9 cellular contexts compared by ENCODE assay signal in genomic region chr3:187368765-187369450, GRCh38. TPM values are rescaled to one million over a fixed set of nuclear protein-coding genes. Genes with fewer than 3 reads are reported as not detected.
DNase-seq lines count a peak whose midpoint lies in the region; ATAC-seq and TF ChIP-seq lines count a peak whose summit lies in the region.
"Had no signal": no experiment of that assay in that cellular context is flagged by ENCODE, and none has a peak within 500 bp of the region (broad histone marks: within the 10 kb centered on the region; RNA-seq: fewer than 3 reads in every experiment).

No MANE protein-coding gene starts in this region.

- H3K4me1 ChIP-seq in heart left ventricle (peaks cover 0 to 26% (median 11%) of the 10 kb centered on the region in 12 donors), endodermal cell (ENCODE audit: control insufficient read depth, insufficient read depth, low read length) (peaks cover 9% of the 10 kb centered on the region)

- peak; percentile 26 for DNase-seq in Daoy (ENCODE audit: low read depth)
- DNase-seq in SKM-1 (lab: John Stamatoyannopoulos, UW; ENCODE audit: unreplicated experiment): peak; percentile 31
- DNase-seq in heart left ventricle: no peak
- no peak for DNase-seq in endodermal cell

- H3K9me3 Mint-ChIP-seq in stimulated activated memory B cell treated with anti-CD40 and anti-IgM and Interleukin-4, amounts not matched to agents 10 μg/mL and 1 μg/mL and 100 μg/mL, for 72 hours: no peaks in the 10 kb centered on the region
- peaks cover 5% of the 10 kb centered on the region for H3K9me3 Mint-ChIP-seq in endodermal cell

- H3K4me3 Mint-ChIP-seq in stimulated activated memory B cell treated with anti-CD40 and anti-IgM and Interleukin-4, amounts not matched to agents 10 μg/mL and 1 μg/mL and 100 μg/mL, for 72 hours: peak overlapping the region; percentile 86
- no peak overlapping the region for H3K4me3 Mint-ChIP-seq in endodermal cell

- no peaks in the 10 kb centered on the region for H3K27me3 Mint-ChIP-seq in stimulated activated memory B cell treated with anti-CD40 and anti-IgM and Interleukin-4, amounts not matched to agents 10 μg/mL and 1 μg/mL and 100 μg/mL, for 72 hours
- H3K27me3 Mint-ChIP-seq in endodermal cell (ENCODE audit: insufficient read depth): no peaks in the 10 kb centered on the region

- no peak overlapping the region for H3K9ac ChIP-seq in endodermal cell (ENCODE audit: extremely low read depth, low read length, poor library complexity, severe bottlenecking)

- H3K4me3 ChIP-seq in heart left ventricle (peak overlapping the region; percentile 35 to 73 (median 56)), endodermal cell (ENCODE audit: low read length) (no peak overlapping the region)
- H3K4me3 ChIP-seq: cardiac muscle cell had no signal

- intact Hi-C loops in heart left ventricle (cut with DNase I): no loop called here

- H3K4me1 Mint-ChIP-seq in stimulated activated memory B cell treated with anti-CD40 and anti-IgM and Interleukin-4, amounts not matched to agents 10 μg/mL and 1 μg/mL and 100 μg/mL, for 72 hours: peaks cover 18% of the 10 kb centered on the region
- H3K4me1 Mint-ChIP-seq in endodermal cell: peaks cover 26% of the 10 kb centered on the region

- ATAC-seq in HG02588 (IDR thresholded peaks at IDR 0.05; ENCODE audit: unreplicated experiment): peak; percentile 34
- peak; percentile 48 to 85 (median 58) for ATAC-seq in heart left ventricle
- ATAC-seq in stimulated activated memory B cell treated with anti-CD40 and anti-IgM and Interleukin-4, amounts not matched to agents 10 μg/mL and 1 μg/mL and 100 μg/mL, for 72 hours: peak; percentile 53
- no peak for ATAC-seq in GM21423 (IDR thresholded peaks at IDR 0.05; ENCODE audit: unreplicated experiment)
- no peak for ATAC-seq in GM18505 (IDR thresholded peaks at IDR 0.05; ENCODE audit: unreplicated experiment)

- TF ChIP-seq CTCF in heart left ventricle (IDR thresholded peaks at IDR 0.05) (no peak), endodermal cell (conservative IDR thresholded peaks at IDR 0.05) (no peak)

- H3K9me3 ChIP-seq in heart left ventricle (peaks cover 0 to 4% (median 0%) of the 10 kb centered on the region in 12 donors), endodermal cell (ENCODE audit: control insufficient read depth, low read length) (no peaks in the 10 kb centered on the region)

- 38 to 57% (median 45%) methylated on average over 4 of the region's 4 CpGs for WGBS in heart left ventricle, 4 donors
- WGBS in endodermal cell (ENCODE audit: insufficient coverage in 1 of 2, insufficient read length in 1 of 2), 2 experiments: 86 to 94% methylated on average over 2 to 4 of the region's 4 CpGs

- peaks cover 0 to 26% (median 17%) of the 10 kb centered on the region in 9 donors for H3K36me3 ChIP-seq in heart left ventricle
- H3K36me3 ChIP-seq in endodermal cell (ENCODE audit: control insufficient read depth, insufficient read depth, low read length): no peaks in the 10 kb centered on the region
- H3K36me3 ChIP-seq: cardiac muscle cell had no signal

- H3K36me3 Mint-ChIP-seq in stimulated activated memory B cell treated with anti-CD40 and anti-IgM and Interleukin-4, amounts not matched to agents 10 μg/mL and 1 μg/mL and 100 μg/mL, for 72 hours: peaks cover 27% of the 10 kb centered on the region
- H3K36me3 Mint-ChIP-seq in endodermal cell (ENCODE audit: low read depth): no peaks in the 10 kb centered on the region

- TF ChIP-seq POLR2A in heart left ventricle (IDR thresholded peaks at IDR 0.05): no peak
- no peak for TF ChIP-seq POLR2A in GM18505 (IDR thresholded peaks at IDR 0.05; ENCODE audit: borderline replicate concordance, extremely low read depth, insufficient read depth, insufficient read length)

- H3K27me3 ChIP-seq in heart left ventricle (no peaks in the 10 kb centered on the region), endodermal cell (ENCODE audit: control insufficient read depth, insufficient read depth, low read length, poor library complexity, severe bottlenecking) (no peaks in the 10 kb centered on the region)
- H3K27me3 ChIP-seq: cardiac muscle cell had no signal

- peak overlapping the region; percentile 98 for H3K27ac Mint-ChIP-seq in stimulated activated memory B cell treated with anti-CD40 and anti-IgM and Interleukin-4, amounts not matched to agents 10 μg/mL and 1 μg/mL and 100 μg/mL, for 72 hours
- no peak overlapping the region for H3K27ac Mint-ChIP-seq in endodermal cell

- peak overlapping the region; percentile 79 to 94 (median 90) for H3K27ac ChIP-seq in heart left ventricle
- no peak overlapping the region for H3K27ac ChIP-seq in endodermal cell (ENCODE audit: low read depth, low read length)
- H3K27ac ChIP-seq: cardiac muscle cell had no signal

RNA-seq across cellular contexts. Expression of gene RTP4, which starts 0.7 kb away (rescaled TPM):
- total RNA-seq in Daoy (2014; rRNA removed; shearing (Covaris generic)): 2.0 and 5.2 TPM in 2 replicates
- total RNA-seq in heart left ventricle: 1 to 10 TPM in 6 of 9 donors, under 1 TPM in 3; 0.38 to 5.4 (median 1.2) TPM
- polyA plus RNA-seq in heart left ventricle: 1 to 10 TPM in 1 of 2 donors, under 1 TPM in 1; 0.72 to 1.8 TPM
- not detected for total RNA-seq in endodermal cell
- not detected for polyA plus RNA-seq in endodermal cell (2013, experiment 1 of 2)
- not detected for polyA plus RNA-seq in endodermal cell (2013, experiment 2 of 2)
- total RNA-seq: cardiac muscle cell had no signal
- polyA plus RNA-seq: cardiac muscle cell had no signal

Comparison
In these comparisons a context has a peak if more than half of its experiments do, and no peak if none do; other contexts are left out.
1. DNase-seq: peak in Daoy (single experiment) and SKM-1 (single experiment); none in heart left ventricle (0 of 5) and endodermal cell (single experiment).
2. ATAC-seq: peak in HG02588 (single experiment), heart left ventricle (4 of 4) and stimulated activated memory B cell treated with anti-CD40 and anti-IgM and Interleukin-4, amounts not matched to agents 10 μg/mL and 1 μg/mL and 100 μg/mL, for 72 hours (single experiment); none in GM21423 (single experiment) and GM18505 (single experiment).